In genomic region chr12:6584293-6584692, GRCh38 we compare ENCODE assay signal across 28 cellular contexts. TPM values are rescaled to one million over a fixed set of nuclear protein-coding genes. Genes with fewer than 3 reads are reported as not detected.
"Had no signal": no experiment of that assay in that cellular context is flagged by ENCODE, and none has a peak within 500 bp of the region (broad histone marks: within the 10 kb centered on the region; RNA-seq: fewer than 3 reads in every experiment).

No MANE protein-coding gene starts in this region.

- H3K4me3 ChIP-seq: lung, mucosa of descending colon, prostate gland, right atrium auricular region, smooth muscle cell, stomach, thyroid gland, vagina had no signal

- H3K4me3 Mint-ChIP-seq: endodermal cell; immature natural killer cell; mesothelial cell of epicardium; naive B cell; natural killer cell treated with Interleukin-12 subunit alpha and Interleukin-12 subunit beta and Interleukin-15 and Interleukin-18, amount 100 ng/mL, for 72 hours; neural crest cell; stimulated activated effector memory CD8-positive, alpha-beta T cell treated with anti-CD3 and anti-CD28 coated beads, Interleukin-12 subunit alpha, Interleukin-12 subunit beta, amount 100 ng/mL, for 72 hours had no signal

- H3K4me1 ChIP-seq: parathyroid adenoma, prostate gland, right atrium auricular region, stomach, thyroid gland, vagina had no signal

- DNase-seq: effector CD8-positive, alpha-beta T cell; endodermal cell; foreskin melanocyte; hypothalamus; immature natural killer cell; kidney; mesenchymal stem cell; mucosa of descending colon; naive B cell; stimulated activated CD4-positive, alpha-beta T cell treated with anti-CD3 and anti-CD28 coated beads, Interleukin-12 subunit alpha, Interleukin-12 subunit beta, amount 100 ng/mL, for 4 hours; stimulated activated CD4-positive, alpha-beta T cell treated with anti-CD3 and anti-CD28 coated beads, Interleukin-1b, Interleukin-23, amount 100 ng/mL, for 48 hours; stimulated activated CD4-positive, alpha-beta T cell treated with anti-CD3 and anti-CD28 coated beads, Interleukin-4, amount 100 ng/mL, for 24 hours; stimulated activated naive CD4-positive, alpha-beta T cell treated with Interleukin-2 at 50 U/mL for 16 hours; stomach; thyroid gland; trophoblast cell had no signal

- H3K9me3 Mint-ChIP-seq: endodermal cell; immature natural killer cell; mesothelial cell of epicardium; naive B cell; natural killer cell treated with Interleukin-12 subunit alpha and Interleukin-12 subunit beta and Interleukin-15 and Interleukin-18, amount 100 ng/mL, for 72 hours; neural crest cell; stimulated activated effector memory CD8-positive, alpha-beta T cell treated with anti-CD3 and anti-CD28 coated beads, Interleukin-12 subunit alpha, Interleukin-12 subunit beta, amount 100 ng/mL, for 72 hours had no signal

- H3K9ac ChIP-seq: parathyroid adenoma had no signal

- H3K27ac Mint-ChIP-seq: endodermal cell; immature natural killer cell; mesothelial cell of epicardium; natural killer cell treated with Interleukin-12 subunit alpha and Interleukin-12 subunit beta and Interleukin-15 and Interleukin-18, amount 100 ng/mL, for 72 hours; stimulated activated effector memory CD8-positive, alpha-beta T cell treated with anti-CD3 and anti-CD28 coated beads, Interleukin-12 subunit alpha, Interleukin-12 subunit beta, amount 100 ng/mL, for 72 hours had no signal

- H3K27ac ChIP-seq: epithelial cell of prostate, neutrophil, parathyroid adenoma, prostate gland, right atrium auricular region, stomach, thyroid gland, vagina had no signal

- H3K27me3 ChIP-seq: neutrophil, right atrium auricular region, stomach, thyroid gland, vagina had no signal

- H3K9me3 ChIP-seq: mucosa of descending colon, neutrophil, prostate gland, right atrium auricular region, stomach, thyroid gland, vagina had no signal

- H3K4me2 ChIP-seq: smooth muscle cell had no signal

- H3K4me1 Mint-ChIP-seq: endodermal cell, mesothelial cell of epicardium, neural crest cell had no signal

- H2AFZ ChIP-seq: parathyroid adenoma had no signal

- H3K27me3 Mint-ChIP-seq: naive B cell; natural killer cell treated with Interleukin-12 subunit alpha and Interleukin-12 subunit beta and Interleukin-15 and Interleukin-18, amount 100 ng/mL, for 72 hours had no signal

RNA-seq across cellular contexts. Expression of gene LPAR5, which starts 51.5 kb away (rescaled TPM):
- total RNA-seq: neural crest cell had no signal
